Comparison of ENCODE assay signal across 16 cellular contexts in genomic region chr1:201584510-201584991, GRCh38. TPM values are rescaled to one million over a fixed set of nuclear protein-coding genes. Genes with fewer than 3 reads are reported as not detected.
DNase-seq lines count a peak whose midpoint lies in the region; ATAC-seq, FAIRE-seq and TF ChIP-seq lines count a peak whose summit lies in the region.
"Had no signal": no experiment of that assay in that cellular context is flagged by ENCODE, and none has a peak within 500 bp of the region (broad histone marks: within the 10 kb centered on the region; RNA-seq: fewer than 3 reads in every experiment).

No MANE protein-coding gene starts in this region.

- ATAC-seq in GM18505 (IDR thresholded peaks at IDR 0.05; ENCODE audit: unreplicated experiment), result no peak
- ATAC-seq: effector memory CD8-positive, alpha-beta T cell had no signal

- H3K4me2 ChIP-seq in hepatocyte, result no peak overlapping the region

- H3K9me2 ChIP-seq in hepatocyte (replicated peaks; ENCODE audit: insufficient read depth), result no peaks in the 10 kb centered on the region

- H3K4me1 ChIP-seq in hepatocyte (ENCODE audit: insufficient read depth), result peaks cover 16% of the 10 kb centered on the region

- H3K4me3 ChIP-seq in hepatocyte, result no peak overlapping the region
- H3K4me3 ChIP-seq: SK-N-MC, tibial artery had no signal

- H3K9me3 ChIP-seq in hepatocyte (ENCODE audit: low read depth), result no peaks in the 10 kb centered on the region
- H3K9me3 ChIP-seq: tibial artery had no signal

- H3K27me3 ChIP-seq in hepatocyte, result no peaks in the 10 kb centered on the region
- H3K27me3 ChIP-seq: tibial artery had no signal

- DNase-seq in HCEC 1CT (peak; percentile 90), hepatocyte (ENCODE audit: low spot score) (peak; percentile 63), substantia nigra (lab: John Stamatoyannopoulos, UW) (peak in 2 of 49 donors; percentile 18 to 21), cerebellar nuclear complex (lab: John Stamatoyannopoulos, UW) (no peak), H54 (ENCODE audit: insufficient read length, low spot score) (no peak), SKM-1 (lab: John Stamatoyannopoulos, UW; ENCODE audit: unreplicated experiment) (no peak)
- DNase-seq: activated CD4-positive, alpha-beta T cell treated with anti-CD3 and anti-CD28 coated beads for 48 hours; activated naive CD4-positive, alpha-beta T cell treated with anti-CD3 and anti-CD28 coated beads for 36 hours; effector memory CD8-positive, alpha-beta T cell; NCI-H526; occipital lobe had no signal

- H3K79me2 ChIP-seq in hepatocyte, result no peaks in the 10 kb centered on the region

- H3K27ac ChIP-seq in cingulate gyrus (ENCODE audit: low read depth, low read length) (peak overlapping the region; percentile 41), hepatocyte (peak overlapping the region; percentile 71), substantia nigra (ENCODE audit: low read depth, low read length, poor library complexity, severe bottlenecking) (peak overlapping the region; percentile 32)
- H3K27ac ChIP-seq: SK-N-MC, tibial artery had no signal

- no peak for FAIRE-seq in H54 (lab: Jason Lieb, UNC)
- FAIRE-seq: GM12892 had no signal

- H2AFZ ChIP-seq in hepatocyte, result no peak overlapping the region

- 60% methylated on average over 4 of the region's 4 CpGs for WGBS in hepatocyte (ENCODE audit: low lambda C conversion rate, missing lambda C conversion rate)

- TF ChIP-seq POLR2A in GM18505 (IDR thresholded peaks at IDR 0.05; ENCODE audit: borderline replicate concordance, extremely low read depth, insufficient read depth, insufficient read length) (no peak), H54 (IDR thresholded peaks at IDR 0.05; ENCODE audit: low read depth, low read length) (no peak)

- no peaks in the 10 kb centered on the region for H3K36me3 ChIP-seq in hepatocyte (replicated peaks; ENCODE audit: insufficient read depth, low read depth)

- H4K20me1 ChIP-seq in hepatocyte (ENCODE audit: insufficient read depth, poor library complexity, severe bottlenecking), result no peaks in the 10 kb centered on the region

- no peak for TF ChIP-seq CTCF in hepatocyte (IDR thresholded peaks at IDR 0.05; ENCODE audit: poor library complexity)

RNA-seq across cellular contexts. Expression of gene NAV1, which starts 45.6 kb away (rescaled TPM):
- 15.0 and 15.2 TPM in 2 replicates for total RNA-seq in hepatocyte
- polyA plus RNA-seq in hepatocyte, result 18.3 and 18.8 TPM in 2 replicates

Comparison
In these comparisons a context has a peak if more than half of its experiments do, and no peak if none do; other contexts are left out.
1. DNase-seq: peak in HCEC 1CT (single experiment) and hepatocyte (single experiment); none in cerebellar nuclear complex (0 of 2), H54 (single experiment) and SKM-1 (single experiment).
2. Peak in every context shown above with its lines, with median percentiles within 50 percentile points of each other: H3K27ac ChIP-seq.